ENCODE assay signal across 1 cellular context in genomic region chr18:48011926-48012469, GRCh38.
TF ChIP-seq lines count a peak whose summit lies in the region.

No MANE protein-coding gene starts in this region.

TF ChIP-seq in WTC11, 78 proteins besides CTCF, POLR2A, EP300 and RAD21 (continued from another document):
- TF ChIP-seq ATF1 (CRISPR knock-in tag; IDR thresholded peaks at IDR 0.05), result no peak
- TF ChIP-seq E2F5 (CRISPR knock-in tag; IDR thresholded peaks at IDR 0.05), result no peak
- no peak for TF ChIP-seq NR3C1 (CRISPR knock-in tag; conservative IDR thresholded peaks at IDR 0.05; ENCODE audit: low read depth)
- no peak for TF ChIP-seq TP53 (CRISPR knock-in tag; IDR thresholded peaks at IDR 0.05)
- TF ChIP-seq MAX (CRISPR knock-in tag; IDR thresholded peaks at IDR 0.05), result no peak
TF ChIP-seq in WTC11: peak in this region for 0.
